ENCODE assay signal across 23 cellular contexts in genomic region chr4:179027569-179027968, GRCh38.
"Had no signal": no experiment of that assay in that cellular context is flagged by ENCODE, and none has a peak within 500 bp of the region (broad histone marks: within the 10 kb centered on the region; RNA-seq: fewer than 3 reads in every experiment).

No MANE protein-coding gene starts in this region.

- H3K4me1 ChIP-seq: SJSA1 had no signal

- ATAC-seq: HepG2 had no signal

- DNase-seq: IMR-90; Karpas-422; KG1; MV-4-11; NCI-H1048; NCI-H1105; NCI-H1417; NCI-H1436 treated with DMSO at 0.1 percent for 48 hours; NCI-H1694; NCI-H1930; NCI-H2081; NCI-H2107; NCI-H2227 treated with DMSO at 0.1 percent for 48 hours; NCI-H524; NCI-H526 treated with DMSO at 0.1 percent for 48 hours; NCI-H748 treated with DMSO at 0.1 percent for 48 hours; NK-92 treated with Interleukin-12 subunit alpha and Interleukin-12 subunit beta, amount 100 ng/mL, for 24 hours; Right ventricle myocardium superior; RPMI8226; SIG-M5 had no signal

- H3K27me3 ChIP-seq: SJSA1 had no signal

- H3K27ac ChIP-seq: SJSA1, SK-N-MC had no signal

- H3K4me3 ChIP-seq: SJSA1, SK-N-MC had no signal

- H3K36me3 ChIP-seq: SJSA1 had no signal
